Comparison of ENCODE assay signal across 2 cellular contexts in the genomic region with DNA sequence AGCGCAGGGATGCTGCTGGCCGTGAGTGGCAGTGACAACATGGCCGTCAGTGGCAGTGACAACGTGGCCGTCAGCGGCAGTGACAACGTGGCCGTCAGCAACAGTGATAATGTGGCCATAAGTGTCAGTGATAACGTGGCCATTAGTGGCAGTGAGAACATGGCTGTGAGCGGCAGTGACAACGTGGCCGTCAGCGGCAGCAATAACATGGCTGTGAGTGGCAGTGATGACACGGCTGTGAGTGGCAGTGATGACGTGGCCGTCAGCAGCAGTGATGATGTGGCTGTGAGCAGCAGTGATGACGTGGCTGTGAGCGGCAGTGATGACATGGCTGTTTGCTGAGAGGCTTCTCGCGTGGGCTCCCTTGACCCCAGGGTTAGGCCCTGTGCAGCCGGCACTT.
TF ChIP-seq lines count a peak whose summit lies in the region.

No MANE protein-coding gene starts in this region.

TF ChIP-seq in HepG2, 621 proteins besides CTCF, POLR2A, EP300 and RAD21 (continued from another document):
- TF ChIP-seq, protein P1, sequence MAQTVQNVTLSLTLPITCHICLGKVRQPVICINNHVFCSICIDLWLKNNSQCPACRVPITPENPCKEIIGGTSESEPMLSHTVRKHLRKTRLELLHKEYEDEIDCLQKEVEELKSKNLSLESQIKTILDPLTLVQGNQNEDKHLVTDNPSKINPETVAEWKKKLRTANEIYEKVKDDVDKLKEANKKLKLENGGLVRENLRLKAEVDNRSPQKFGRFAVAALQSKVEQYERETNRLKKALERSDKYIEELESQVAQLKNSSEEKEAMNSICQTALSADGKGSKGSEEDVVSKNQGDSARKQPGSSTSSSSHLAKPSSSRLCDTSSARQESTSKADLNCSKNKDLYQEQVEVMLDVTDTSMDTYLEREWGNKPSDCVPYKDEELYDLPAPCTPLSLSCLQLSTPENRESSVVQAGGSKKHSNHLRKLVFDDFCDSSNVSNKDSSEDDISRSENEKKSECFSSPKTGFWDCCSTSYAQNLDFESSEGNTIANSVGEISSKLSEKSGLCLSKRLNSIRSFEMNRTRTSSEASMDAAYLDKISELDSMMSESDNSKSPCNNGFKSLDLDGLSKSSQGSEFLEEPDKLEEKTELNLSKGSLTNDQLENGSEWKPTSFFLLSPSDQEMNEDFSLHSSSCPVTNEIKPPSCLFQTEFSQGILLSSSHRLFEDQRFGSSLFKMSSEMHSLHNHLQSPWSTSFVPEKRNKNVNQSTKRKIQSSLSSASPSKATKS (CRISPR knock-in tag; IDR thresholded peaks at IDR 0.05): no peak

TF ChIP-seq in K562, 482 proteins besides CTCF, POLR2A, EP300 and RAD21 (continued from another document and continues in another):
- TF ChIP-seq RNF2 (IDR thresholded peaks at IDR 0.05) (no peak), HDAC8 (tag; IDR thresholded peaks at IDR 0.05) (no peak), ZNF318 (IDR thresholded peaks at IDR 0.05; ENCODE audit: borderline replicate concordance in 1 of 2, low read depth in 1 of 2) (peak in 1 of 2 experiments; percentile 29; a peak in 1 of 4 replicates), EP400 (IDR thresholded peaks at IDR 0.05) (peak; percentile 93), EHMT2 (IDR thresholded peaks at IDR 0.05) (no peak), HLTF (IDR thresholded peaks at IDR 0.05) (no peak), PTRF (tag; IDR thresholded peaks at IDR 0.05) (no peak), PBX2 (CRISPR knock-in tag; IDR thresholded peaks at IDR 0.05; ENCODE audit: low read depth) (peak; percentile 58), PBX2 (tag; conservative IDR thresholded peaks at IDR 0.05; ENCODE audit: low read depth) (peak; percentile 67), ZSCAN29 (IDR thresholded peaks at IDR 0.05) (no peak), ZBTB1 (CRISPR knock-in tag; IDR thresholded peaks at IDR 0.05; ENCODE audit: borderline replicate concordance, low read depth) (no peak), TAF15 (IDR thresholded peaks at IDR 0.05; ENCODE audit: low read depth, low read length) (no peak), PRPF4 (IDR thresholded peaks at IDR 0.05; ENCODE audit: insufficient read depth, low read depth, low read length, poor library complexity, severe bottlenecking) (no peak), ZNF76 (CRISPR knock-in tag; IDR thresholded peaks at IDR 0.05; ENCODE audit: borderline replicate concordance) (no peak), THRAP3 (IDR thresholded peaks at IDR 0.05; ENCODE audit: borderline replicate concordance) (no peak), POLR3G (IDR thresholded peaks at IDR 0.05; ENCODE audit: extremely low read depth, insufficient read length, insufficient replicate concordance) (no peak), SMAD4 (CRISPR knock-in tag; conservative IDR thresholded peaks at IDR 0.05) (no peak), ELF1 (tag; IDR thresholded peaks at IDR 0.05) (no peak), ZNF507 (tag; conservative IDR thresholded peaks at IDR 0.05) (no peak), RUNX1 (IDR thresholded peaks at IDR 0.05; ENCODE audit: low read depth) (no peak), ZNF717 (CRISPR knock-in tag; IDR thresholded peaks at IDR 0.05) (no peak), ZNF239 (CRISPR knock-in tag; IDR thresholded peaks at IDR 0.05) (no peak), RB1 (IDR thresholded peaks at IDR 0.05; ENCODE audit: low read depth) (no peak), ZFP36 (IDR thresholded peaks at IDR 0.05; ENCODE audit: low read depth, low read length, partially characterized antibody) (no peak), ZNF316 (IDR thresholded peaks at IDR 0.05) (peak; percentile 51; the same call in 1 of the 2 replicates)
- TF ChIP-seq, protein P2, sequence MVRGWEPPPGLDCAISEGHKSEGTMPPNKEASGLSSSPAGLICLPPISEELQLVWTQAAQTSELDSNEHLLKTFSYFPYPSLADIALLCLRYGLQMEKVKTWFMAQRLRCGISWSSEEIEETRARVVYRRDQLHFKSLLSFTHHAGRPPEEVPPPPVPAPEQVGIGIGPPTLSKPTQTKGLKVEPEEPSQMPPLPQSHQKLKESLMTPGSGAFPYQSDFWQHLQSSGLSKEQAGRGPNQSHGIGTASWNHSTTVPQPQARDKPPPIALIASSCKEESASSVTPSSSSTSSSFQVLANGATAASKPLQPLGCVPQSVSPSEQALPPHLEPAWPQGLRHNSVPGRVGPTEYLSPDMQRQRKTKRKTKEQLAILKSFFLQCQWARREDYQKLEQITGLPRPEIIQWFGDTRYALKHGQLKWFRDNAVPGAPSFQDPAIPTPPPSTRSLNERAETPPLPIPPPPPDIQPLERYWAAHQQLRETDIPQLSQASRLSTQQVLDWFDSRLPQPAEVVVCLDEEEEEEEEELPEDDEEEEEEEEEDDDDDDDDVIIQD (CRISPR knock-in tag; IDR thresholded peaks at IDR 0.05): no peak
- TF ChIP-seq, protein P3, sequence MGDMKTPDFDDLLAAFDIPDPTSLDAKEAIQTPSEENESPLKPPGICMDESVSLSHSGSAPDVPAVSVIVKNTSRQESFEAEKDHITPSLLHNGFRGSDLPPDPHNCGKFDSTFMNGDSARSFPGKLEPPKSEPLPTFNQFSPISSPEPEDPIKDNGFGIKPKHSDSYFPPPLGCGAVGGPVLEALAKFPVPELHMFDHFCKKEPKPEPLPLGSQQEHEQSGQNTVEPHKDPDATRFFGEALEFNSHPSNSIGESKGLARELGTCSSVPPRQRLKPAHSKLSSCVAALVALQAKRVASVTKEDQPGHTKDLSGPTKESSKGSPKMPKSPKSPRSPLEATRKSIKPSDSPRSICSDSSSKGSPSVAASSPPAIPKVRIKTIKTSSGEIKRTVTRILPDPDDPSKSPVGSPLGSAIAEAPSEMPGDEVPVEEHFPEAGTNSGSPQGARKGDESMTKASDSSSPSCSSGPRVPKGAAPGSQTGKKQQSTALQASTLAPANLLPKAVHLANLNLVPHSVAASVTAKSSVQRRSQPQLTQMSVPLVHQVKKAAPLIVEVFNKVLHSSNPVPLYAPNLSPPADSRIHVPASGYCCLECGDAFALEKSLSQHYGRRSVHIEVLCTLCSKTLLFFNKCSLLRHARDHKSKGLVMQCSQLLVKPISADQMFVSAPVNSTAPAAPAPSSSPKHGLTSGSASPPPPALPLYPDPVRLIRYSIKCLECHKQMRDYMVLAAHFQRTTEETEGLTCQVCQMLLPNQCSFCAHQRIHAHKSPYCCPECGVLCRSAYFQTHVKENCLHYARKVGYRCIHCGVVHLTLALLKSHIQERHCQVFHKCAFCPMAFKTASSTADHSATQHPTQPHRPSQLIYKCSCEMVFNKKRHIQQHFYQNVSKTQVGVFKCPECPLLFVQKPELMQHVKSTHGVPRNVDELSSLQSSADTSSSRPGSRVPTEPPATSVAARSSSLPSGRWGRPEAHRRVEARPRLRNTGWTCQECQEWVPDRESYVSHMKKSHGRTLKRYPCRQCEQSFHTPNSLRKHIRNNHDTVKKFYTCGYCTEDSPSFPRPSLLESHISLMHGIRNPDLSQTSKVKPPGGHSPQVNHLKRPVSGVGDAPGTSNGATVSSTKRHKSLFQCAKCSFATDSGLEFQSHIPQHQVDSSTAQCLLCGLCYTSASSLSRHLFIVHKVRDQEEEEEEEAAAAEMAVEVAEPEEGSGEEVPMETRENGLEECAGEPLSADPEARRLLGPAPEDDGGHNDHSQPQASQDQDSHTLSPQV (IDR thresholded peaks at IDR 0.05): 0 out of 2 replicates have a peak, but pooled peaks have one; percentile 48
- TF ChIP-seq, protein P4, sequence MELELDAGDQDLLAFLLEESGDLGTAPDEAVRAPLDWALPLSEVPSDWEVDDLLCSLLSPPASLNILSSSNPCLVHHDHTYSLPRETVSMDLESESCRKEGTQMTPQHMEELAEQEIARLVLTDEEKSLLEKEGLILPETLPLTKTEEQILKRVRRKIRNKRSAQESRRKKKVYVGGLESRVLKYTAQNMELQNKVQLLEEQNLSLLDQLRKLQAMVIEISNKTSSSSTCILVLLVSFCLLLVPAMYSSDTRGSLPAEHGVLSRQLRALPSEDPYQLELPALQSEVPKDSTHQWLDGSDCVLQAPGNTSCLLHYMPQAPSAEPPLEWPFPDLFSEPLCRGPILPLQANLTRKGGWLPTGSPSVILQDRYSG (tag; conservative IDR thresholded peaks at IDR 0.05; ENCODE audit: low read depth): peak; percentile 96
- TF ChIP-seq, protein P5, sequence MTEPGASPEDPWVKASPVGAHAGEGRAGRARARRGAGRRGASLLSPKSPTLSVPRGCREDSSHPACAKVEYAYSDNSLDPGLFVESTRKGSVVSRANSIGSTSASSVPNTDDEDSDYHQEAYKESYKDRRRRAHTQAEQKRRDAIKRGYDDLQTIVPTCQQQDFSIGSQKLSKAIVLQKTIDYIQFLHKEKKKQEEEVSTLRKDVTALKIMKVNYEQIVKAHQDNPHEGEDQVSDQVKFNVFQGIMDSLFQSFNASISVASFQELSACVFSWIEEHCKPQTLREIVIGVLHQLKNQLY (CRISPR knock-in tag; conservative IDR thresholded peaks at IDR 0.05): no peak
- TF ChIP-seq, protein P6, sequence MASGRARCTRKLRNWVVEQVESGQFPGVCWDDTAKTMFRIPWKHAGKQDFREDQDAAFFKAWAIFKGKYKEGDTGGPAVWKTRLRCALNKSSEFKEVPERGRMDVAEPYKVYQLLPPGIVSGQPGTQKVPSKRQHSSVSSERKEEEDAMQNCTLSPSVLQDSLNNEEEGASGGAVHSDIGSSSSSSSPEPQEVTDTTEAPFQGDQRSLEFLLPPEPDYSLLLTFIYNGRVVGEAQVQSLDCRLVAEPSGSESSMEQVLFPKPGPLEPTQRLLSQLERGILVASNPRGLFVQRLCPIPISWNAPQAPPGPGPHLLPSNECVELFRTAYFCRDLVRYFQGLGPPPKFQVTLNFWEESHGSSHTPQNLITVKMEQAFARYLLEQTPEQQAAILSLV (tag; IDR thresholded peaks at IDR 0.05): no peak
- TF ChIP-seq, protein P7, sequence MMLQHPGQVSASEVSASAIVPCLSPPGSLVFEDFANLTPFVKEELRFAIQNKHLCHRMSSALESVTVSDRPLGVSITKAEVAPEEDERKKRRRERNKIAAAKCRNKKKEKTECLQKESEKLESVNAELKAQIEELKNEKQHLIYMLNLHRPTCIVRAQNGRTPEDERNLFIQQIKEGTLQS (IDR thresholded peaks at IDR 0.05): peak; percentile 89
- TF ChIP-seq, protein P7 (CRISPR knock-in tag; conservative IDR thresholded peaks at IDR 0.05): no peak
